Comparison of ENCODE assay signal across 1 cellular context in genomic region chr15:90009301-90010063, GRCh38.
TF ChIP-seq lines count a peak whose summit lies in the region.

No MANE protein-coding gene starts in this region.

TF ChIP-seq in GM12878, 131 proteins besides CTCF, POLR2A, EP300 and RAD21 (continued from another document):
- TF ChIP-seq, protein P1, sequence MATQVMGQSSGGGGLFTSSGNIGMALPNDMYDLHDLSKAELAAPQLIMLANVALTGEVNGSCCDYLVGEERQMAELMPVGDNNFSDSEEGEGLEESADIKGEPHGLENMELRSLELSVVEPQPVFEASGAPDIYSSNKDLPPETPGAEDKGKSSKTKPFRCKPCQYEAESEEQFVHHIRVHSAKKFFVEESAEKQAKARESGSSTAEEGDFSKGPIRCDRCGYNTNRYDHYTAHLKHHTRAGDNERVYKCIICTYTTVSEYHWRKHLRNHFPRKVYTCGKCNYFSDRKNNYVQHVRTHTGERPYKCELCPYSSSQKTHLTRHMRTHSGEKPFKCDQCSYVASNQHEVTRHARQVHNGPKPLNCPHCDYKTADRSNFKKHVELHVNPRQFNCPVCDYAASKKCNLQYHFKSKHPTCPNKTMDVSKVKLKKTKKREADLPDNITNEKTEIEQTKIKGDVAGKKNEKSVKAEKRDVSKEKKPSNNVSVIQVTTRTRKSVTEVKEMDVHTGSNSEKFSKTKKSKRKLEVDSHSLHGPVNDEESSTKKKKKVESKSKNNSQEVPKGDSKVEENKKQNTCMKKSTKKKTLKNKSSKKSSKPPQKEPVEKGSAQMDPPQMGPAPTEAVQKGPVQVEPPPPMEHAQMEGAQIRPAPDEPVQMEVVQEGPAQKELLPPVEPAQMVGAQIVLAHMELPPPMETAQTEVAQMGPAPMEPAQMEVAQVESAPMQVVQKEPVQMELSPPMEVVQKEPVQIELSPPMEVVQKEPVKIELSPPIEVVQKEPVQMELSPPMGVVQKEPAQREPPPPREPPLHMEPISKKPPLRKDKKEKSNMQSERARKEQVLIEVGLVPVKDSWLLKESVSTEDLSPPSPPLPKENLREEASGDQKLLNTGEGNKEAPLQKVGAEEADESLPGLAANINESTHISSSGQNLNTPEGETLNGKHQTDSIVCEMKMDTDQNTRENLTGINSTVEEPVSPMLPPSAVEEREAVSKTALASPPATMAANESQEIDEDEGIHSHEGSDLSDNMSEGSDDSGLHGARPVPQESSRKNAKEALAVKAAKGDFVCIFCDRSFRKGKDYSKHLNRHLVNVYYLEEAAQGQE (IDR thresholded peaks at IDR 0.05; ENCODE audit: low read depth, low read length) = no peak
